Comparison of ENCODE assay signal across 10 cellular contexts in the genomic region with DNA sequence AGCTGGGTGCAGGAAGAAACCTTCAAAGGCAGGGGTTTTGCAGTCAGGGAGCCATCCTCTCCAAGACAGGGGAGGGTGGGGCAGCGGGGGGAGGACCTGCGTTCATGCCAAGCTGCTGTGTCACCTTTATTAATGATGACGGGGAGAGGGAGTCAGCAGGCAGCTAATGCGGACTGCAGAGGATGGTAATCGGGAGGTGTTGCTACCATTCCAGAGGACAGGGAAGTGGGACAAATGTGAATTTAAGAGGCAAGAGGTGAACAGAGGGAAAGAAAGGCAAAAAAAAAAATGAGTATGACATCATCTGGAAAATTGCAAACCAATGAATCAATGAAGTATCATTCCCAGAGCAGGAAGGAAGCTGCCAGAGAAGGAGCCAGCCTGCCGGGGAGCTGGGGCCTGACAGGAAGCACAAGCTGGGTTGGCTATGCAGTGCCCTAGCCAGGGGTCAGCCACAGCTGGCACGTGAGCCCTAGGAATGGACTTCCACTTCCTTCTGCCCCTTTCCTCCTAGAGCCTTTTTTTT. TPM values are rescaled to one million over a fixed set of nuclear protein-coding genes. Genes with fewer than 3 reads are reported as not detected.
DNase-seq lines count a peak whose midpoint lies in the region; TF ChIP-seq lines count a peak whose summit lies in the region.
"Had no signal": no experiment of that assay in that cellular context is flagged by ENCODE, and none has a peak within 500 bp of the region (broad histone marks: within the 10 kb centered on the region; RNA-seq: fewer than 3 reads in every experiment).

No MANE protein-coding gene starts in this region.

- intact Hi-C loops in vagina (cut with DNase I) = no loop called here

- peak overlapping the region; percentile 37 for H3K4me3 Mint-ChIP-seq in type B pancreatic cell
- H3K4me3 Mint-ChIP-seq: nephron had no signal

- peak overlapping the region; percentile 64 for H3K27ac Mint-ChIP-seq in type B pancreatic cell
- H3K27ac Mint-ChIP-seq: nephron had no signal

- H3K4me3 ChIP-seq in vagina = no peak overlapping the region

- H3K27ac ChIP-seq in vagina = no peak overlapping the region

- no peaks in the 10 kb centered on the region for H3K27me3 ChIP-seq in vagina

- no peaks in the 10 kb centered on the region for H3K36me3 ChIP-seq in vagina

- H3K36me3 Mint-ChIP-seq in type B pancreatic cell = no peaks in the 10 kb centered on the region

- peaks cover 3% of the 10 kb centered on the region for H3K9me3 Mint-ChIP-seq in type B pancreatic cell
- H3K9me3 Mint-ChIP-seq: nephron had no signal

- peaks cover 27% of the 10 kb centered on the region for H3K4me1 Mint-ChIP-seq in type B pancreatic cell (ENCODE audit: unreplicated experiment)

- DNase-seq in HK-2 (ENCODE audit: unreplicated experiment) = peak; percentile 40
- peak; percentile 59 for DNase-seq in amniotic epithelial cell (ENCODE audit: low read depth)
- peak; percentile 89 for DNase-seq in islet precursor cell
- DNase-seq in type B pancreatic cell (ENCODE audit: extremely low spot score, unreplicated experiment) = no peak
- DNase-seq in mesenteric fat pad (ENCODE audit: low spot score) = no peak
- no peak for DNase-seq in C1 segment of cervical spinal cord (lab: John Stamatoyannopoulos, UW)
- DNase-seq in vagina (ENCODE audit: extremely low spot score in 2 of 2) = no peak
- no peak for DNase-seq in NOMO-1 (lab: John Stamatoyannopoulos, UW; ENCODE audit: unreplicated experiment in 2 of 2)
- DNase-seq: effector CD8-positive, alpha-beta T cell had no signal

- H3K9me3 ChIP-seq in vagina = no peaks in the 10 kb centered on the region

- TF ChIP-seq CTCF in type B pancreatic cell (conservative IDR thresholded peaks at IDR 0.05) = no peak
- no peak for TF ChIP-seq CTCF in vagina (IDR thresholded peaks at IDR 0.05)

- TF ChIP-seq POLR2A in vagina (IDR thresholded peaks at IDR 0.05) = no peak

- peaks cover 18% of the 10 kb centered on the region for H3K27me3 Mint-ChIP-seq in type B pancreatic cell

- peaks cover 5% of the 10 kb centered on the region for H3K4me1 ChIP-seq in vagina

RNA-seq across cellular contexts. Expression of a gene that starts 9.3 kb away (rescaled TPM):
- total RNA-seq in type B pancreatic cell (ENCODE audit: low replicate concordance) = 1.5 TPM in 1 of 2 replicates, not detected in the other
- total RNA-seq in mesenteric fat pad = 0.84 TPM
- total RNA-seq in vagina = 0.25 TPM

Comparison
In these comparisons a context has a peak if more than half of its experiments do, and no peak if none do; other contexts are left out.
1. DNase-seq: peak in HK-2 (single experiment), amniotic epithelial cell (single experiment) and islet precursor cell (single experiment); none in type B pancreatic cell (single experiment), mesenteric fat pad (single experiment), C1 segment of cervical spinal cord (0 of 14), vagina (0 of 2) and NOMO-1 (0 of 2).